In genomic region chr1:119565131-119565772, GRCh38 we compare ENCODE assay signal across 19 cellular contexts. TPM values are rescaled to one million over a fixed set of nuclear protein-coding genes. Genes with fewer than 3 reads are reported as not detected.
DNase-seq lines count a peak whose midpoint lies in the region; ATAC-seq, FAIRE-seq and TF ChIP-seq lines count a peak whose summit lies in the region.
"Had no signal": no experiment of that assay in that cellular context is flagged by ENCODE, and none has a peak within 500 bp of the region (broad histone marks: within the 10 kb centered on the region; RNA-seq: fewer than 3 reads in every experiment).

No MANE protein-coding gene starts in this region.

- ATAC-seq in GM21576 (IDR thresholded peaks at IDR 0.05; ENCODE audit: unreplicated experiment) (peak; percentile 73), esophagus mucosa (peak; percentile 71), T-cell (replicated peaks in 1 of 4) (no peak)
- ATAC-seq: activated CD4-positive, CD25-positive, alpha-beta regulatory T cell treated with anti-CD3 and anti-CD28 coated beads, Interleukin-2, amount 50 U/mL, for 24 hours; GM23338; Panc1 had no signal

- no peak overlapping the region for H3K27ac Mint-ChIP-seq in activated CD4-positive, alpha-beta memory T cell treated with anti-CD3 and anti-CD28 coated beads, Interleukin-2, amount 10 ng/mL, durations not matched to agents 7 days and 5 days
- H3K27ac Mint-ChIP-seq in T-cell = no peak overlapping the region
- H3K27ac Mint-ChIP-seq: GM23338 had no signal

- FAIRE-seq in GM12891 (lab: Jason Lieb, UNC) = no peak
- FAIRE-seq: GM12892 had no signal

- CTCF ChIA-PET in activated CD4-positive, alpha-beta memory T cell treated with anti-CD3 and anti-CD28 coated beads, Interleukin-2, amount 10 ng/mL, durations not matched to agents 7 days and 5 days (lab: Charles Lee) = no interaction called here
- CTCF ChIA-PET in T-cell (lab: Charles Lee) = no interaction called here

- no peaks in the 10 kb centered on the region for H3K36me3 Mint-ChIP-seq in activated CD4-positive, alpha-beta memory T cell treated with anti-CD3 and anti-CD28 coated beads, Interleukin-2, amount 10 ng/mL, durations not matched to agents 7 days and 5 days (ENCODE audit: low read depth)
- H3K36me3 Mint-ChIP-seq in T-cell = no peaks in the 10 kb centered on the region
- H3K36me3 Mint-ChIP-seq: CD4-positive, alpha-beta memory T cell had no signal

- DNase-seq in GM12891 (ENCODE audit: insufficient read length, low spot score) = no peak
- peak; percentile 6 for DNase-seq in NB4 (ENCODE audit: low read depth)
- no peak for DNase-seq in middle frontal gyrus (ENCODE audit: extremely low spot score, low spot score)
- no peak for DNase-seq in activated CD4-positive, alpha-beta memory T cell treated with anti-CD3 and anti-CD28 coated beads, Interleukin-2, amount 10 ng/mL, durations not matched to agents 7 days and 5 days
- no peak for DNase-seq in T-cell
- no peak for DNase-seq in activated naive CD4-positive, alpha-beta T cell treated with Interleukin-2 at 50 U/mL for 16 hours
- DNase-seq: CD4-positive, alpha-beta memory T cell; NCI-H1417 treated with DMSO at 0.1 percent for 48 hours; nucleus accumbens; stimulated activated naive CD4-positive, alpha-beta T cell had no signal

- no peak overlapping the region for H3K4me3 Mint-ChIP-seq in activated CD4-positive, alpha-beta memory T cell treated with anti-CD3 and anti-CD28 coated beads, Interleukin-2, amount 10 ng/mL, durations not matched to agents 7 days and 5 days
- no peak overlapping the region for H3K4me3 Mint-ChIP-seq in T-cell
- H3K4me3 Mint-ChIP-seq: CD4-positive, alpha-beta memory T cell; GM23338 had no signal

- peaks cover 7% of the 10 kb centered on the region for H3K4me1 Mint-ChIP-seq in activated CD4-positive, alpha-beta memory T cell treated with anti-CD3 and anti-CD28 coated beads, Interleukin-2, amount 10 ng/mL, durations not matched to agents 7 days and 5 days
- H3K4me1 Mint-ChIP-seq in T-cell = peaks cover 0 to 5% (median 0%) of the 10 kb centered on the region in 3 donors
- H3K4me1 Mint-ChIP-seq: CD4-positive, alpha-beta memory T cell had no signal

- TF ChIP-seq POLR2A in GM12891 (IDR thresholded peaks at IDR 0.05; ENCODE audit: low read depth, low read length) = no peak
- no peak for TF ChIP-seq POLR2A in NB4 (IDR thresholded peaks at IDR 0.05; ENCODE audit: extremely low read depth, insufficient read length)

- H3K4me3 ChIP-seq in NB4 (ENCODE audit: low read depth, low read length) = no peak overlapping the region
- H3K4me3 ChIP-seq: cardiac muscle cell, GM23338 had no signal

- TF ChIP-seq CTCF in NB4 (IDR thresholded peaks at IDR 0.05; ENCODE audit: low read depth, low read length) = no peak

- peaks cover 7% of the 10 kb centered on the region for H3K27me3 Mint-ChIP-seq in activated CD4-positive, alpha-beta memory T cell treated with anti-CD3 and anti-CD28 coated beads, Interleukin-2, amount 10 ng/mL, durations not matched to agents 7 days and 5 days
- H3K27me3 Mint-ChIP-seq in T-cell = peaks cover 13 to 22% of the 10 kb centered on the region in 2 donors

- H3K9me3 Mint-ChIP-seq in activated CD4-positive, alpha-beta memory T cell treated with anti-CD3 and anti-CD28 coated beads, Interleukin-2, amount 10 ng/mL, durations not matched to agents 7 days and 5 days = no peaks in the 10 kb centered on the region
- no peaks in the 10 kb centered on the region for H3K9me3 Mint-ChIP-seq in T-cell
- H3K9me3 Mint-ChIP-seq: GM23338 had no signal

- POLR2A ChIA-PET in activated CD4-positive, alpha-beta memory T cell treated with anti-CD3 and anti-CD28 coated beads, Interleukin-2, amount 10 ng/mL, durations not matched to agents 7 days and 5 days (lab: Charles Lee) = no interaction called here
- POLR2A ChIA-PET in T-cell (lab: Charles Lee) = no interaction called here

TF ChIP-seq in GM12891, 5 proteins besides CTCF, POLR2A, EP300 and RAD21:
- TF ChIP-seq POLR2AphosphoS5 (IDR thresholded peaks at IDR 0.05; ENCODE audit: low read depth, low read length) = no peak
- peak; percentile 73 for TF ChIP-seq SPI1 (IDR thresholded peaks at IDR 0.05; ENCODE audit: low read depth, low read length)

RNA-seq across cellular contexts. Expression of gene HSD3B1, which starts 58.2 kb away (rescaled TPM):
- polyA plus RNA-seq in GM12891 (2012; ENCODE audit: low read depth, missing spikeins) = not detected
- total RNA-seq in esophagus mucosa (not detected), T-cell (not detected)
- total RNA-seq in activated CD4-positive, alpha-beta memory T cell treated with anti-CD3 and anti-CD28 coated beads, Interleukin-2, amount 10 ng/mL, durations not matched to agents 7 days and 5 days = not detected
- total RNA-seq: CD4-positive, alpha-beta memory T cell; fibroblast of lung; GM23338; kidney epithelial cell had no signal
- polyA plus RNA-seq: CD4-positive, alpha-beta memory T cell; fibroblast of lung; GM23338 had no signal

Comparison
In these comparisons a context has a peak if more than half of its experiments do, and no peak if none do; other contexts are left out.
1. ATAC-seq: peak in GM21576 (single experiment) and esophagus mucosa (single experiment); none in T-cell (0 of 4).